ENCODE assay signal across 13 cellular contexts in the genomic region with DNA sequence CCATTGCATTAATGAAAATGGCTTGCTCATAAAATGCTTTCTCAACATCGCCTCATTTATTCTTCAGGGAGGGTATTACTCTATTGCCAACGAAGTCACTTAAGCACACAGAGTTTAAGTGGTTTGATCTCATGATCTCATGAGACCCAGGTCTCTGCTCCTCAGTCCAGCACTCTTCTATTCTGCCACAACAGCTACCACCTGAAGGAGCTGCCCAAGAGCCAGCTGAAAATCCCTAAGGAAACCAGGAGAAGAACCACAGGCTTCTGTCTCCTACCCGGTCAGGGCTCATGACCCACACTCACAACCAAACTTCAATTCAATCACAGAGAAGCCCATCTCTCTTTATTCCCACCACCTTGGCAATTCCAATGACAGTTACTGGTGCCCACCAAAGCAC.
DNase-seq lines count a peak whose midpoint lies in the region; ATAC-seq and TF ChIP-seq lines count a peak whose summit lies in the region.
"Had no signal": no experiment of that assay in that cellular context is flagged by ENCODE, and none has a peak within 500 bp of the region (broad histone marks: within the 10 kb centered on the region; RNA-seq: fewer than 3 reads in every experiment).

No MANE protein-coding gene starts in this region.

- CTCF ChIA-PET in HEK293 (lab: Yijun Ruan, JAX): interaction anchor here (0.6 to 0.7 kb wide), 2 partner anchors 82 to 532 kb away, joined by 3 to 5 read pairs; no protein-coding TSS in a partner anchor

- no peaks in the 10 kb centered on the region for H3K36me3 ChIP-seq in HEK293 (ENCODE audit: control insufficient read depth in 2 of 2, insufficient read depth in 1 of 2, low read length in 2 of 2)

- no peaks in the 10 kb centered on the region for H3K27me3 ChIP-seq in layer of hippocampus (ENCODE audit: control insufficient read depth, insufficient read depth, low read length)

- H3K4me3 ChIP-seq in HEK293 (ENCODE audit: low read depth, low read length): no peak overlapping the region

- DNase-seq in NCI-H1105 (lab: John Stamatoyannopoulos, UW): no peak
- DNase-seq in activated T-helper 1 cell treated with anti-CD3 and anti-CD28 coated beads, Interleukin-12 subunit alpha, Interleukin-12 subunit beta, Interleukin-2, Interleukin-4 antibody, amounts not matched to agents 30 ng/mL and 10 ng/mL and 1 ng/mL, durations not matched to agents 14 hours and 24 hours and 36 hours (ENCODE audit: low spot score): no peak
- DNase-seq in activated T-cell treated with anti-CD3 and anti-CD28 coated beads, Interleukin-2, amount 50 U/mL, for 72 hours: no peak
- DNase-seq: ACHN; Caco-2; CD4-positive, alpha-beta T cell; H9 had no signal

- ATAC-seq in HG03439 (IDR thresholded peaks at IDR 0.05; ENCODE audit: unreplicated experiment): no peak
- ATAC-seq in activated T-cell treated with anti-CD3 and anti-CD28 coated beads, Interleukin-2, amount 50 U/mL, for 72 hours (replicated peaks in 1 of 2): no peak

- no peak overlapping the region for H3K27ac ChIP-seq in HEK293 (ENCODE audit: extremely low read depth, low read depth, low read length)
- peak overlapping the region; percentile 93 for H3K27ac ChIP-seq in angular gyrus (ENCODE audit: low read depth, low read length)
- peak overlapping the region; percentile 89 for H3K27ac ChIP-seq in cingulate gyrus (ENCODE audit: low read depth, low read length)
- H3K27ac ChIP-seq in layer of hippocampus (ENCODE audit: low read depth, low read length): peak overlapping the region; percentile 58
- H3K27ac ChIP-seq: C4-2B had no signal

- no peak overlapping the region for H3K27ac Mint-ChIP-seq in activated T-helper 1 cell treated with anti-CD3 and anti-CD28 coated beads, Interleukin-12 subunit alpha, Interleukin-12 subunit beta, Interleukin-2, Interleukin-4 antibody, amounts not matched to agents 30 ng/mL and 10 ng/mL and 1 ng/mL, durations not matched to agents 14 hours and 24 hours and 36 hours
- no peak overlapping the region for H3K27ac Mint-ChIP-seq in activated T-cell treated with anti-CD3 and anti-CD28 coated beads, Interleukin-2, amount 50 U/mL, for 72 hours
- H3K27ac Mint-ChIP-seq: CD4-positive, alpha-beta T cell; H9 had no signal

- no peaks in the 10 kb centered on the region for H3K36me3 Mint-ChIP-seq in activated T-helper 1 cell treated with anti-CD3 and anti-CD28 coated beads, Interleukin-12 subunit alpha, Interleukin-12 subunit beta, Interleukin-2, Interleukin-4 antibody, amounts not matched to agents 30 ng/mL and 10 ng/mL and 1 ng/mL, durations not matched to agents 14 hours and 24 hours and 36 hours (ENCODE audit: low read depth)
- no peaks in the 10 kb centered on the region for H3K36me3 Mint-ChIP-seq in activated T-cell treated with anti-CD3 and anti-CD28 coated beads, Interleukin-2, amount 50 U/mL, for 72 hours (ENCODE audit: insufficient read depth in 2 of 2)

- H3K27me3 Mint-ChIP-seq in activated T-helper 1 cell treated with anti-CD3 and anti-CD28 coated beads, Interleukin-12 subunit alpha, Interleukin-12 subunit beta, Interleukin-2, Interleukin-4 antibody, amounts not matched to agents 30 ng/mL and 10 ng/mL and 1 ng/mL, durations not matched to agents 14 hours and 24 hours and 36 hours (ENCODE audit: insufficient read depth): peaks cover 2% of the 10 kb centered on the region
- H3K27me3 Mint-ChIP-seq in activated T-cell treated with anti-CD3 and anti-CD28 coated beads, Interleukin-2, amount 50 U/mL, for 72 hours (ENCODE audit: low read depth): peaks cover 49% of the 10 kb centered on the region
- H3K27me3 Mint-ChIP-seq: CD4-positive, alpha-beta T cell had no signal

- H3K4me1 Mint-ChIP-seq in activated T-helper 1 cell treated with anti-CD3 and anti-CD28 coated beads, Interleukin-12 subunit alpha, Interleukin-12 subunit beta, Interleukin-2, Interleukin-4 antibody, amounts not matched to agents 30 ng/mL and 10 ng/mL and 1 ng/mL, durations not matched to agents 14 hours and 24 hours and 36 hours (ENCODE audit: low read depth): no peaks in the 10 kb centered on the region
- H3K4me1 Mint-ChIP-seq in activated T-cell treated with anti-CD3 and anti-CD28 coated beads, Interleukin-2, amount 50 U/mL, for 72 hours (ENCODE audit: low read depth): no peaks in the 10 kb centered on the region

- H3K4me3 Mint-ChIP-seq in activated T-helper 1 cell treated with anti-CD3 and anti-CD28 coated beads, Interleukin-12 subunit alpha, Interleukin-12 subunit beta, Interleukin-2, Interleukin-4 antibody, amounts not matched to agents 30 ng/mL and 10 ng/mL and 1 ng/mL, durations not matched to agents 14 hours and 24 hours and 36 hours: no peak overlapping the region
- no peak overlapping the region for H3K4me3 Mint-ChIP-seq in activated T-cell treated with anti-CD3 and anti-CD28 coated beads, Interleukin-2, amount 50 U/mL, for 72 hours
- H3K4me3 Mint-ChIP-seq: CD4-positive, alpha-beta T cell; H9 had no signal

- no peak for TF ChIP-seq CTCF in HEK293 (tag by site-specific recombination; IDR thresholded peaks at IDR 0.05)

- no peaks in the 10 kb centered on the region for H3K9me3 ChIP-seq in HEK293 (ENCODE audit: control insufficient read depth, insufficient read depth, low read depth, low read length)
- H3K9me3 ChIP-seq: Caco-2 had no signal

- no peaks in the 10 kb centered on the region for H3K4me1 ChIP-seq in HEK293 (ENCODE audit: control insufficient read depth, insufficient read depth, low read length)
- H3K4me1 ChIP-seq: Caco-2 had no signal

- intact Hi-C loops in activated T-helper 1 cell treated with anti-CD3 and anti-CD28 coated beads, Interleukin-12 subunit alpha, Interleukin-12 subunit beta, Interleukin-2, Interleukin-4 antibody, amounts not matched to agents 30 ng/mL and 10 ng/mL and 1 ng/mL, durations not matched to agents 14 hours and 24 hours and 36 hours (cut with micrococcal nuclease): no loop called here

- H3K9me3 Mint-ChIP-seq in activated T-helper 1 cell treated with anti-CD3 and anti-CD28 coated beads, Interleukin-12 subunit alpha, Interleukin-12 subunit beta, Interleukin-2, Interleukin-4 antibody, amounts not matched to agents 30 ng/mL and 10 ng/mL and 1 ng/mL, durations not matched to agents 14 hours and 24 hours and 36 hours: no peaks in the 10 kb centered on the region
- no peaks in the 10 kb centered on the region for H3K9me3 Mint-ChIP-seq in activated T-cell treated with anti-CD3 and anti-CD28 coated beads, Interleukin-2, amount 50 U/mL, for 72 hours
- H3K9me3 Mint-ChIP-seq: CD4-positive, alpha-beta T cell had no signal

- POLR2A ChIA-PET in HEK293 (lab: Yijun Ruan, JAX): no interaction called here

TF ChIP-seq in HEK293, 187 proteins besides CTCF, POLR2A, EP300 and RAD21:
- TF ChIP-seq GLIS1 (tag by site-specific recombination; IDR thresholded peaks at IDR 0.05) (peak; percentile 60), ZNF214 (tag by site-specific recombination; IDR thresholded peaks at IDR 0.05; ENCODE audit: borderline replicate concordance) (no peak)
- TF ChIP-seq, protein P1, sequence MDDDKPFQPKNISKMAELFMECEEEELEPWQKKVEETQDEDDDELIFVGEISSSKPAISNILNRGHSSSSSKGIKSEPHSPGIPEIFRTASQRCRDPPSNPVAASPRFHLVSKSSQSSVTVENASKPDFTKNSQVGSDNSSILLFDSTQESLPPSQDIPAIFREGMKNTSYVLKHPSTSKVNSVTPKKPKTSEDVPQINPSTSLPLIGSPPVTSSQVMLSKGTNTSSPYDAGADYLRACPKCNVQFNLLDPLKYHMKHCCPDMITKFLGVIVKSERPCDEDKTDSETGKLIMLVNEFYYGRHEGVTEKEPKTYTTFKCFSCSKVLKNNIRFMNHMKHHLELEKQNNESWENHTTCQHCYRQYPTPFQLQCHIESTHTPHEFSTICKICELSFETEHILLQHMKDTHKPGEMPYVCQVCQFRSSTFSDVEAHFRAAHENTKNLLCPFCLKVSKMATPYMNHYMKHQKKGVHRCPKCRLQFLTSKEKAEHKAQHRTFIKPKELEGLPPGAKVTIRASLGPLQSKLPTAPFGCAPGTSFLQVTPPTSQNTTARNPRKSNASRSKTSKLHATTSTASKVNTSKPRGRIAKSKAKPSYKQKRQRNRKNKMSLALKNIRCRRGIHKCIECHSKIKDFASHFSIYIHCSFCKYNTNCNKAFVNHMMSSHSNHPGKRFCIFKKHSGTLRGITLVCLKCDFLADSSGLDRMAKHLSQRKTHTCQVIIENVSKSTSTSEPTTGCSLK (tag by site-specific recombination; IDR thresholded peaks at IDR 0.05): no peak
TF ChIP-seq in HEK293: peak in this region for 1.
